ENCODE assay signal across 9 cellular contexts in the genomic region with DNA sequence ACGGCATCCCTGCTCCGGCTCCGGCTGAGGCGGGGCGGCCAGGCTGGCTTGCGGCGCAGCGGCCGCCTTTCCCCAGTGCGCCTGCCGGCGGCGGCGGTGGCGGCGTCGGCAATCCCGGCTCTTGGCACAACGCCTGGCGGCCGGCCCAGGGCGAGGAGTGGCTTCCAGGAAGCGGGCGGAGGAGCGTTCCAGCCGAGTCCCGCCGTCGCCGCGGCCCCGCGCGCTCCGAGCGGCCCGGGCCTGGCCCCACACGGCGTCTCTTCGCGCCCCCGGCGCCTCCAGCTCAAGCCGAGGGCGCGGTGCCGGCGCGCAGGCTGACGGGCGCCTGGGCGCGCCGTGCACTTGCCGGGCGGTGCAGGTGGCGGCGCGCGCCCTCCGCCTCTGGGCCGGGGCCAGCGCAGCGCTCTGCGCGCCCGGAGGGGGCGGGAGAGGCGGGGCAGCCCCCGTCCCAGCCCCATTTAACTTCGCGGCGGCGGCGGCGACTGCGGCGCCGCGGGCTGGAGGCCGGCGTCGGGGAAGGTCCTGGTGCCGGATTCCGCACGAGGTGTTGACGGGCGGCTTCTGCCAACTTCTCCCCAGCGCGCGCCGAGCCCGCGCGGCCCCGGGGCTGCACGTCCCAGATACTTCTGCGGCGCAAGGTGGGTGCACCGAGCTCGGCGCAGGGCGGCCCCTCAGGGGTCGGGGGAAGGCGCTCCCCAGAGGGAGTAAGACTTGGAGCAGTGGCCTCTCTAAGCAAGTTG. TPM values are rescaled to one million over a fixed set of nuclear protein-coding genes. Genes with fewer than 3 reads are reported as not detected.
DNase-seq lines count a peak whose midpoint lies in the region; ATAC-seq lines count a peak whose summit lies in the region.
"Had no signal": no experiment of that assay in that cellular context is flagged by ENCODE, and none has a peak within 500 bp of the region (broad histone marks: within the 10 kb centered on the region; RNA-seq: fewer than 3 reads in every experiment).

Gene ADAMTSL3 (plus strand): TSS at position 485 of the 740 bp plus-strand sequence. CDS start 1,639 bp downstream, outside the sequence.

- ATAC-seq in natural killer cell treated with Interleukin-12 subunit alpha and Interleukin-12 subunit beta and Interleukin-15 and Interleukin-18, amount 100 ng/mL, for 72 hours: no peak
- ATAC-seq: GM12878 had no signal

- no peak within 1 kb of the TSS for H3K4me3 Mint-ChIP-seq in natural killer cell treated with Interleukin-12 subunit alpha and Interleukin-12 subunit beta and Interleukin-15 and Interleukin-18, amount 100 ng/mL, for 72 hours

- H3K9me3 Mint-ChIP-seq in natural killer cell treated with Interleukin-12 subunit alpha and Interleukin-12 subunit beta and Interleukin-15 and Interleukin-18, amount 100 ng/mL, for 72 hours: peaks cover under 1% of the 10 kb centered on the region

- peak within 1 kb of the TSS; percentile 39 for H3K4me3 ChIP-seq in iPS-11a (ENCODE audit: low read depth, low read length)
- H3K4me3 ChIP-seq: GM12878 had no signal

- peak; percentile 19 for DNase-seq in G401 (ENCODE audit: low spot score)
- DNase-seq in astrocyte of the hippocampus (ENCODE audit: low read depth, low spot score): peak; percentile 94
- peak; percentile 28 for DNase-seq in retina
- DNase-seq in HCEC 1CT: no peak
- no peak for DNase-seq in activated CD4-positive, alpha-beta T cell treated with anti-CD3 and anti-CD28 coated beads for 1 hour
- no peak for DNase-seq in natural killer cell treated with Interleukin-12 subunit alpha and Interleukin-12 subunit beta and Interleukin-15 and Interleukin-18, amount 100 ng/mL, for 72 hours (ENCODE audit: low spot score)
- DNase-seq in stimulated activated CD4-positive, alpha-beta T cell treated with anti-CD3 and anti-CD28 coated beads, Interleukin-12 subunit alpha, Interleukin-12 subunit beta, amount 100 ng/mL, for 4 hours: no peak

- peaks cover 14 to 23% of the 10 kb centered on the region in 2 donors for H3K27me3 Mint-ChIP-seq in natural killer cell treated with Interleukin-12 subunit alpha and Interleukin-12 subunit beta and Interleukin-15 and Interleukin-18, amount 100 ng/mL, for 72 hours

- H3K4me1 Mint-ChIP-seq in natural killer cell treated with Interleukin-12 subunit alpha and Interleukin-12 subunit beta and Interleukin-15 and Interleukin-18, amount 100 ng/mL, for 72 hours (ENCODE audit: low read depth in 2 of 2): no peaks in the 10 kb centered on the region

- in situ Hi-C loops in G401 (cut with HindIII; ENCODE audit: low sequenced_read_pairs): no loop called here

- H3K27ac Mint-ChIP-seq in natural killer cell treated with Interleukin-12 subunit alpha and Interleukin-12 subunit beta and Interleukin-15 and Interleukin-18, amount 100 ng/mL, for 72 hours: no peak within 1 kb of the TSS

- no peaks in the 10 kb centered on the region for H3K36me3 Mint-ChIP-seq in natural killer cell treated with Interleukin-12 subunit alpha and Interleukin-12 subunit beta and Interleukin-15 and Interleukin-18, amount 100 ng/mL, for 72 hours

RNA-seq across cellular contexts. Expression of gene ADAMTSL3, which starts in this region (rescaled TPM):
- total RNA-seq in G401 (2014; rRNA removed; shearing (Covaris generic)): 0.10 TPM in 1 of 2 replicates, not detected in the other
- not detected for total RNA-seq in natural killer cell treated with Interleukin-12 subunit alpha and Interleukin-12 subunit beta and Interleukin-15 and Interleukin-18, amount 100 ng/mL, for 72 hours

Comparison
In these comparisons a context has a peak if more than half of its experiments do, and no peak if none do; other contexts are left out.
1. Peak in DNase-seq in G401; RNA of the gene not detected or under 1 TPM.
2. DNase-seq: peak in astrocyte of the hippocampus (single experiment) and retina (single experiment); none in HCEC 1CT (single experiment), activated CD4-positive, alpha-beta T cell treated with anti-CD3 and anti-CD28 coated beads for 1 hour (single experiment), natural killer cell treated with Interleukin-12 subunit alpha and Interleukin-12 subunit beta and Interleukin-15 and Interleukin-18, amount 100 ng/mL, for 72 hours (single experiment) and stimulated activated CD4-positive, alpha-beta T cell treated with anti-CD3 and anti-CD28 coated beads, Interleukin-12 subunit alpha, Interleukin-12 subunit beta, amount 100 ng/mL, for 4 hours (single experiment).